In genomic region chr18:76496200-76496890, GRCh38 we compare ENCODE assay signal across 8 cellular contexts. TPM values are rescaled to one million over a fixed set of nuclear protein-coding genes. Genes with fewer than 3 reads are reported as not detected.
DNase-seq lines count a peak whose midpoint lies in the region; ATAC-seq, FAIRE-seq and TF ChIP-seq lines count a peak whose summit lies in the region.

No MANE protein-coding gene starts in this region.

- no peak for ATAC-seq in HG02759 (IDR thresholded peaks at IDR 0.05; ENCODE audit: unreplicated experiment)
- ATAC-seq in HG03135 (IDR thresholded peaks at IDR 0.05; ENCODE audit: unreplicated experiment) = no peak

- no peak for TF ChIP-seq CTCF in nephron (IDR thresholded peaks at IDR 0.05; ENCODE audit: unreplicated experiment in 3 of 3)

- intact Hi-C loops in activated CD4-positive, alpha-beta memory T cell treated with anti-CD3 and anti-CD28 coated beads for 36 hours (cut with micrococcal nuclease) = loop anchor here (10.0 kb wide), 2 partner anchors 308 to 2002 kb away; partner anchors contain the start of gene CNDP2

- DNase-seq in DMS53 (lab: John Stamatoyannopoulos, UW) (peak; percentile 89), NCI-H146 (lab: John Stamatoyannopoulos, UW) (peak; percentile 73), fibroblast of gingiva (ENCODE audit: low read depth) (peak; percentile 74), GM12892 (ENCODE audit: insufficient read length) (no peak)
- peak; percentile 41 for DNase-seq in activated CD4-positive, alpha-beta memory T cell treated with anti-CD3 and anti-CD28 coated beads for 36 hours

- no peak for TF ChIP-seq POLR2A in GM12892 (IDR thresholded peaks at IDR 0.05; ENCODE audit: low read depth, low read length)

- H3K9me3 Mint-ChIP-seq in activated CD4-positive, alpha-beta memory T cell treated with anti-CD3 and anti-CD28 coated beads for 36 hours = no peaks in the 10 kb centered on the region
- no peaks in the 10 kb centered on the region for H3K9me3 Mint-ChIP-seq in nephron

- H3K4me1 Mint-ChIP-seq in activated CD4-positive, alpha-beta memory T cell treated with anti-CD3 and anti-CD28 coated beads for 36 hours (ENCODE audit: low read depth) = peaks cover 25% of the 10 kb centered on the region
- peaks cover 15% of the 10 kb centered on the region for H3K4me1 Mint-ChIP-seq in nephron

- POLR2A ChIA-PET in activated CD4-positive, alpha-beta memory T cell treated with anti-CD3 and anti-CD28 coated beads for 36 hours (lab: Charles Lee) = no interaction called here

- peak overlapping the region; percentile 61 for H3K4me3 Mint-ChIP-seq in activated CD4-positive, alpha-beta memory T cell treated with anti-CD3 and anti-CD28 coated beads for 36 hours
- peak overlapping the region; percentile 95 to 98 (median 95) for H3K4me3 Mint-ChIP-seq in nephron

- CTCF ChIA-PET in activated CD4-positive, alpha-beta memory T cell treated with anti-CD3 and anti-CD28 coated beads for 36 hours (lab: Charles Lee) = interaction anchor here (1.3 kb wide), 1 partner anchor 213 kb away, joined by 3 read pairs; no protein-coding TSS in a partner anchor

- no peak overlapping the region for H3K27ac Mint-ChIP-seq in activated CD4-positive, alpha-beta memory T cell treated with anti-CD3 and anti-CD28 coated beads for 36 hours
- peak overlapping the region; percentile 20 to 98 (median 97) for H3K27ac Mint-ChIP-seq in nephron

- H3K36me3 Mint-ChIP-seq in activated CD4-positive, alpha-beta memory T cell treated with anti-CD3 and anti-CD28 coated beads for 36 hours = no peaks in the 10 kb centered on the region
- no peaks in the 10 kb centered on the region for H3K36me3 Mint-ChIP-seq in nephron (ENCODE audit: low read depth)

- H3K27me3 Mint-ChIP-seq in activated CD4-positive, alpha-beta memory T cell treated with anti-CD3 and anti-CD28 coated beads for 36 hours = peaks cover 49% of the 10 kb centered on the region
- no peaks in the 10 kb centered on the region for H3K27me3 Mint-ChIP-seq in nephron (ENCODE audit: low read depth)

- no peak for FAIRE-seq in GM12892 (lab: Jason Lieb, UNC)

RNA-seq across cellular contexts. Expression of gene ZNF516, which starts 1.3 kb away (rescaled TPM):
- total RNA-seq in activated CD4-positive, alpha-beta memory T cell treated with anti-CD3 and anti-CD28 coated beads for 36 hours = 1 to 10 TPM; 2.7 to 4.8 TPM
- 2.5 TPM for polyA plus RNA-seq in GM12892 (2012; ENCODE audit: missing spikeins)
